8 cellular contexts compared by ENCODE assay signal in genomic region chr20:36462440-36463211, GRCh38.
A peak's percentile ranks its signal among the peaks of the same experiment; 100 is the strongest.
DNase-seq lines count a peak whose midpoint lies in the region; ATAC-seq and TF ChIP-seq lines count a peak whose summit lies in the region.

No MANE protein-coding gene starts in this region.

- no peaks in the 10 kb centered on the region for H3K27me3 Mint-ChIP-seq in naive thymus-derived CD4-positive, alpha-beta T cell

- DNase-seq in activated effector memory CD4-positive, alpha-beta T cell treated with anti-CD3 and anti-CD28 coated beads, Interleukin-2, amount 50 U/mL, for 16 hours = peak; percentile 68
- DNase-seq in activated effector memory CD4-positive, alpha-beta T cell treated with Interleukin-2 at 50 U/mL for 16 hours = no peak
- DNase-seq in SW 1271 (lab: John Stamatoyannopoulos, UW) (peak; percentile 50 to 61), esophagus muscularis mucosa (ENCODE audit: extremely low spot score) (no peak), HEK293T (ENCODE audit: extremely low spot score) (no peak)
- DNase-seq in naive thymus-derived CD4-positive, alpha-beta T cell = peak in 2 of 9 donors; percentile 8 to 33

- H3K9me3 Mint-ChIP-seq in naive thymus-derived CD4-positive, alpha-beta T cell = no peaks in the 10 kb centered on the region

- CTCF ChIA-PET in naive thymus-derived CD4-positive, alpha-beta T cell (lab: Charles Lee) = interaction anchor here (0.7 to 1.3 kb wide), 2 partner anchors 10 to 63 kb away, joined by 3 to 4 read pairs; no protein-coding TSS in a partner anchor
- CTCF ChIA-PET in HEK293T (lab: Yijun Ruan, JAX) = no interaction called here

- TF ChIP-seq CTCF in esophagus muscularis mucosa (IDR thresholded peaks at IDR 0.05) = no peak

- H3K36me3 ChIP-seq in esophagus muscularis mucosa = no peaks in the 10 kb centered on the region
- H3K36me3 ChIP-seq in naive thymus-derived CD4-positive, alpha-beta T cell (ENCODE audit: control insufficient read depth in 2 of 3, insufficient read depth in 3 of 3, low read length in 3 of 3) = no peaks in the 10 kb centered on the region

- peak; percentile 55 for TF ChIP-seq POLR2A in esophagus muscularis mucosa (IDR thresholded peaks at IDR 0.05; ENCODE audit: low read depth)

- H3K4me3 Mint-ChIP-seq in naive thymus-derived CD4-positive, alpha-beta T cell = peak overlapping the region; percentile 89 to 97 (median 94)

- peaks cover 51 to 68% (median 62%) of the 10 kb centered on the region in 7 donors for H3K4me1 Mint-ChIP-seq in naive thymus-derived CD4-positive, alpha-beta T cell

- TF ChIP-seq EP300 in esophagus muscularis mucosa (IDR thresholded peaks at IDR 0.05) = no peak

- H3K27me3 ChIP-seq in esophagus muscularis mucosa = no peaks in the 10 kb centered on the region
- H3K27me3 ChIP-seq in naive thymus-derived CD4-positive, alpha-beta T cell (ENCODE audit: control insufficient read depth in 2 of 2, insufficient read depth in 2 of 2, low read length in 2 of 2) = no peaks in the 10 kb centered on the region

- peak overlapping the region; percentile 68 to 79 (median 76) for H3K4me3 ChIP-seq in esophagus muscularis mucosa
- H3K4me3 ChIP-seq in naive thymus-derived CD4-positive, alpha-beta T cell (ENCODE audit: low read length) = peak overlapping the region; percentile 79

- H3K9me3 ChIP-seq in esophagus muscularis mucosa = no peaks in the 10 kb centered on the region
- H3K9me3 ChIP-seq in naive thymus-derived CD4-positive, alpha-beta T cell (ENCODE audit: control insufficient read depth in 2 of 3, low read length in 3 of 3) = no peaks in the 10 kb centered on the region

- H3K27ac ChIP-seq in esophagus muscularis mucosa (replicated peaks in 1 of 4) = peak overlapping the region; percentile 96 to 99 (median 96)
- peak overlapping the region; percentile 85 for H3K27ac ChIP-seq in naive thymus-derived CD4-positive, alpha-beta T cell (ENCODE audit: low read depth, low read length)

- H3K4me1 ChIP-seq in esophagus muscularis mucosa = peaks cover 55 to 65% (median 55%) of the 10 kb centered on the region in 4 donors
- H3K4me1 ChIP-seq in naive thymus-derived CD4-positive, alpha-beta T cell (ENCODE audit: control insufficient read depth in 2 of 2, insufficient read depth in 2 of 2, low read length in 2 of 2) = peaks cover 55 to 56% of the 10 kb centered on the region in 2 donors

- peak overlapping the region; percentile 86 to 96 (median 92) for H3K27ac Mint-ChIP-seq in naive thymus-derived CD4-positive, alpha-beta T cell

- no peak for ATAC-seq in naive thymus-derived CD4-positive, alpha-beta T cell
- no peak for ATAC-seq in GM18520 (IDR thresholded peaks at IDR 0.05; ENCODE audit: unreplicated experiment)
- ATAC-seq in GM21825 (IDR thresholded peaks at IDR 0.05; ENCODE audit: unreplicated experiment) = no peak

- POLR2A ChIA-PET in naive thymus-derived CD4-positive, alpha-beta T cell (lab: Charles Lee) = interaction anchor here (0.6 to 1.6 kb wide), 4 partner anchors 9 to 143 kb away, joined by 3 to 6 read pairs (median 6); partner anchors contain the start of gene RAB5IF
- POLR2A ChIA-PET in HEK293T (lab: Yijun Ruan, JAX) = no interaction called here

- intact Hi-C loops in esophagus muscularis mucosa (cut with DNase I) = loop anchor here (5.0 kb wide), 1 partner anchor 80 kb away; the partner anchor contains the start of gene MYL9
- intact Hi-C loops in naive thymus-derived CD4-positive, alpha-beta T cell (cut with micrococcal nuclease) = loop anchor here (1.0 to 10.0 kb wide), 6 partner anchors 10 to 1232 kb away; partner anchors contain the start of genes RBL1 (in 2 of the 2), CTNNBL1 (in 1 of the 2) and SCAND1 (in 1 of the 2)

- 3% methylated on average over 9 of the region's 21 CpGs for WGBS in esophagus muscularis mucosa

- H3K36me3 Mint-ChIP-seq in naive thymus-derived CD4-positive, alpha-beta T cell = no peaks in the 10 kb centered on the region

TF ChIP-seq in HEK293T, 16 proteins besides CTCF, POLR2A, EP300 and RAD21:
- TF ChIP-seq FOXA1 (IDR thresholded peaks at IDR 0.05) (no peak), FOXK2 (IDR thresholded peaks at IDR 0.05) (no peak), ELF4 (IDR thresholded peaks at IDR 0.05) (no peak), ZNF384 (IDR thresholded peaks at IDR 0.05) (no peak), CTBP1 (IDR thresholded peaks at IDR 0.05; ENCODE audit: borderline replicate concordance) (no peak), ARNT (IDR thresholded peaks at IDR 0.05) (no peak), TARDBP (IDR thresholded peaks at IDR 0.05) (no peak), L3MBTL2 (conservative IDR thresholded peaks at IDR 0.05) (no peak), FOXM1 (IDR thresholded peaks at IDR 0.05; ENCODE audit: borderline replicate concordance) (no peak), LEF1 (IDR thresholded peaks at IDR 0.05; ENCODE audit: borderline replicate concordance) (no peak), NFRKB (IDR thresholded peaks at IDR 0.05) (no peak), BHLHE40 (IDR thresholded peaks at IDR 0.05; ENCODE audit: borderline replicate concordance) (no peak), PKNOX1 (IDR thresholded peaks at IDR 0.05) (no peak), SUZ12 (IDR thresholded peaks at IDR 0.05) (no peak), SP1 (IDR thresholded peaks at IDR 0.05) (no peak), HDGF (IDR thresholded peaks at IDR 0.05; ENCODE audit: borderline replicate concordance) (no peak)
TF ChIP-seq in HEK293T: peak in this region for 0.

Comparison
In these comparisons a context has a peak if more than half of its experiments do, and no peak if none do; other contexts are left out.
1. DNase-seq: peak in activated effector memory CD4-positive, alpha-beta T cell treated with anti-CD3 and anti-CD28 coated beads, Interleukin-2, amount 50 U/mL, for 16 hours (single experiment) and SW 1271 (2 of 2); none in activated effector memory CD4-positive, alpha-beta T cell treated with Interleukin-2 at 50 U/mL for 16 hours (single experiment), esophagus muscularis mucosa (single experiment) and HEK293T (single experiment).